ENCODE assay signal across 9 cellular contexts in genomic region chr21:39612233-39613028, GRCh38. TPM values are rescaled to one million over a fixed set of nuclear protein-coding genes. Genes with fewer than 3 reads are reported as not detected.
A peak's percentile ranks its signal among the peaks of the same experiment; 100 is the strongest.
DNase-seq lines count a peak whose midpoint lies in the region; ATAC-seq, FAIRE-seq and TF ChIP-seq lines count a peak whose summit lies in the region.
"Had no signal": no experiment of that assay in that cellular context is flagged by ENCODE, and none has a peak within 500 bp of the region (broad histone marks: within the 10 kb centered on the region; RNA-seq: fewer than 3 reads in every experiment).

B3GALT5 (plus strand) TSS chr21:39612940; CDS start chr21:39660560, 47,620 bp downstream.

- H3K4me1 ChIP-seq in spleen (peaks cover 0 to 7% (median 0%) of the 10 kb centered on the region in 6 donors), lower lobe of right lung (no peaks in the 10 kb centered on the region)

- H3K4me3 ChIP-seq in iPS-18c (ENCODE audit: insufficient read depth, low read depth, low read length) (peak within 1 kb of the TSS; percentile 78), spleen (peak within 1 kb of the TSS in 6 of 8 donors; percentile 13 to 63 (median 30)), lower lobe of right lung (no peak within 1 kb of the TSS)

- no peaks in the 10 kb centered on the region for H3K9me3 ChIP-seq in iPS-18c (ENCODE audit: control insufficient read depth, insufficient read depth, low read length)
- no peaks in the 10 kb centered on the region for H3K9me3 ChIP-seq in spleen
- no peaks in the 10 kb centered on the region for H3K9me3 ChIP-seq in lower lobe of right lung

- no peak for FAIRE-seq in HTR-8/SVneo (lab: Jason Lieb, UNC)

- H3K27me3 ChIP-seq in spleen (replicated peaks in 1 of 7) (peaks cover 0 to 79% (median 25%) of the 10 kb centered on the region in 7 donors), lower lobe of right lung (ENCODE audit: low read depth) (peaks cover 45% of the 10 kb centered on the region)

- ATAC-seq in lower lobe of right lung = no peak

- no peaks in the 10 kb centered on the region for H3K36me3 ChIP-seq in spleen
- no peaks in the 10 kb centered on the region for H3K36me3 ChIP-seq in lower lobe of right lung

- WGBS in spleen, 5 donors = 7 to 26% (median 7%) methylated on average over 57 to 62 of the region's 62 CpGs

- intact Hi-C loops in spleen (cut with DNase I; ENCODE audit: low total_unique reads) = no loop called here
- intact Hi-C loops in lower lobe of right lung (cut with DNase I) = no loop called here

- TF ChIP-seq CTCF in VCaP (conservative IDR thresholded peaks at IDR 0.05) (no peak), spleen (IDR thresholded peaks at IDR 0.05 in 8 of 11, conservative IDR thresholded peaks at IDR 0.05 in 3 of 11) (no peak), lower lobe of right lung (IDR thresholded peaks at IDR 0.05) (no peak)

- peak; percentile 28 for DNase-seq in NCI-H1436 (lab: John Stamatoyannopoulos, UW)
- no peak for DNase-seq in NCI-H1436 treated with DMSO at 0.1 percent for 48 hours (lab: John Stamatoyannopoulos, UW)
- DNase-seq in spleen = no peak
- DNase-seq in HCEC 1CT = no peak
- DNase-seq in HTR-8/SVneo (ENCODE audit: insufficient read length, low spot score) = no peak
- no peak for DNase-seq in lower lobe of right lung
- DNase-seq: RPMI8226 had no signal

- TF ChIP-seq POLR2A in spleen (IDR thresholded peaks at IDR 0.05) = no peak

- peak within 1 kb of the TSS; percentile 85 for H3K27ac ChIP-seq in VCaP
- no peak within 1 kb of the TSS for H3K27ac ChIP-seq in spleen
- H3K27ac ChIP-seq in lower lobe of right lung = no peak within 1 kb of the TSS

RNA-seq across cellular contexts. Expression of gene B3GALT5, which starts in this region (rescaled TPM):
- total RNA-seq in spleen (under 1 TPM in 6 of 7 donors, not detected in 1; 0.05 to 0.34 (median 0.19) TPM), lower lobe of right lung (1.5 TPM)
- polyA plus RNA-seq in spleen = under 1 TPM; 0.02 to 0.03 (median 0.02) TPM
